In genomic region chr4:1053080-1053661, GRCh38 we compare ENCODE assay signal across 9 cellular contexts. TPM values are rescaled to one million over a fixed set of nuclear protein-coding genes. Genes with fewer than 3 reads are reported as not detected.
A peak's percentile ranks its signal among the peaks of the same experiment; 100 is the strongest.
DNase-seq lines count a peak whose midpoint lies in the region; ATAC-seq and TF ChIP-seq lines count a peak whose summit lies in the region.
"Had no signal": no experiment of that assay in that cellular context is flagged by ENCODE, and none has a peak within 500 bp of the region (broad histone marks: within the 10 kb centered on the region; RNA-seq: fewer than 3 reads in every experiment).

No MANE protein-coding gene starts in this region.

- intact Hi-C loops in PC-3 (cut with micrococcal nuclease), result no loop called here

- peak overlapping the region; percentile 55; the same call in 1 of the 2 replicates for H2AFZ ChIP-seq in PC-3 (ENCODE audit: low read length)

- DNase-seq in NCI-H2227 (lab: John Stamatoyannopoulos, UW; ENCODE audit: unreplicated experiment) (peak; percentile 6), NCI-H2227 treated with DMSO at 0.1 percent for 48 hours (lab: John Stamatoyannopoulos, UW) (no peak), PC-3 (peak; percentile 39), fibroblast of peridontal ligament (ENCODE audit: extremely low read depth) (peak; percentile 97), skeletal muscle cell (ENCODE audit: low read depth) (peak; percentile 63), NCI-H82 treated with DMSO at 0.1 percent for 48 hours (lab: John Stamatoyannopoulos, UW; ENCODE audit: unreplicated experiment) (no peak)
- DNase-seq: NCI-H187 treated with DMSO at 0.1 percent for 48 hours had no signal

- no peaks in the 10 kb centered on the region for H3K36me3 ChIP-seq in PC-3 (ENCODE audit: low read depth, low read length)

- CTCF ChIA-PET in PC-3 (lab: Charles Lee), result no interaction called here

- peak overlapping the region; percentile 76 for H3K4me2 ChIP-seq in PC-3 (ENCODE audit: low read length)

- no peaks in the 10 kb centered on the region for H4K20me1 ChIP-seq in PC-3 (ENCODE audit: low read length)

- H3K27me3 ChIP-seq in PC-3 (ENCODE audit: low read length), result peaks cover 23% of the 10 kb centered on the region

- H3K4me3 ChIP-seq in PC-3 (ENCODE audit: low read length), result peak overlapping the region; percentile 54
- H3K4me3 ChIP-seq in skeletal muscle cell (ENCODE audit: low read depth, low read length), result peak overlapping the region; percentile 17

- BruUV-seq in PC-3 (replicated peaks; lab: Mats Ljungman, UMichigan), result no TSS peak

- H3K4me1 ChIP-seq in PC-3 (ENCODE audit: insufficient read depth, low read length), result peaks cover 13% of the 10 kb centered on the region

- no peak overlapping the region for H3K27ac ChIP-seq in PC-3 (ENCODE audit: low read length)

- POLR2A ChIA-PET in PC-3 (lab: Charles Lee; ENCODE audit: unreplicated experiment), result interaction anchor here (0.5 to 0.6 kb wide), 2 partner anchors 42 to 293 kb away, joined by 3 to 5 read pairs; no protein-coding TSS in a partner anchor

- TF ChIP-seq CTCF in PC-3 (conservative IDR thresholded peaks at IDR 0.05; ENCODE audit: low read depth, low read length), result no peak

- ATAC-seq in PC-3 (peak; percentile 64), HG02870 (IDR thresholded peaks at IDR 0.05; ENCODE audit: unreplicated experiment) (no peak), HG02852 (IDR thresholded peaks at IDR 0.05; ENCODE audit: unreplicated experiment) (no peak)

- no peaks in the 10 kb centered on the region for H3K79me2 ChIP-seq in PC-3 (ENCODE audit: low read length)

- H3K9me3 ChIP-seq in PC-3 (ENCODE audit: low read length), result no peaks in the 10 kb centered on the region

- H3K9me2 ChIP-seq in PC-3 (replicated peaks; ENCODE audit: low read length), result no peaks in the 10 kb centered on the region

- H3F3A ChIP-seq in PC-3 (ENCODE audit: low read length, unreplicated experiment), result no peaks in the 10 kb centered on the region

- no peak overlapping the region for H3K9ac ChIP-seq in PC-3 (ENCODE audit: low read length)

RNA-seq across cellular contexts. Expression of gene FGFRL1, which starts 41.7 kb away (rescaled TPM):
- total RNA-seq in PC-3 (2014; rRNA removed), result 31.2 and 42.6 TPM in 2 replicates

RNA-seq across cellular contexts. Expression of gene SLC26A1, which starts 60.0 kb away (rescaled TPM):
- 0.52 TPM in 1 of 2 replicates, not detected in the other for total RNA-seq in PC-3 (2014; rRNA removed)

Comparison
In these comparisons a context has a peak if more than half of its experiments do, and no peak if none do; other contexts are left out.
1. DNase-seq: peak in NCI-H2227 (single experiment), PC-3 (single experiment), fibroblast of peridontal ligament (single experiment) and skeletal muscle cell (single experiment); none in NCI-H2227 treated with DMSO at 0.1 percent for 48 hours (single experiment) and NCI-H82 treated with DMSO at 0.1 percent for 48 hours (single experiment).